ENCODE assay signal across 8 cellular contexts in genomic region chr17:17305282-17305801, GRCh38. TPM values are rescaled to one million over a fixed set of nuclear protein-coding genes. Genes with fewer than 3 reads are reported as not detected.
DNase-seq lines count a peak whose midpoint lies in the region; ATAC-seq, FAIRE-seq and TF ChIP-seq lines count a peak whose summit lies in the region.

No MANE protein-coding gene starts in this region.

- H3K79me1 ChIP-seq in H1 (ENCODE audit: low read depth, low read length), result no peaks in the 10 kb centered on the region

- TF ChIP-seq CTCF in WTC11 (IDR thresholded peaks at IDR 0.05) (no peak), H1 (IDR thresholded peaks at IDR 0.05; ENCODE audit: control extremely low read depth in 1 of 3, insufficient read depth in 1 of 3, low read depth in 1 of 3, low read length in 3 of 3) (no peak), brain microvascular endothelial cell (IDR thresholded peaks at IDR 0.05; ENCODE audit: low read depth, low read length, missing control alignments) (no peak)

- POLR2A ChIA-PET in WTC11 (lab: Charles Lee) (interaction anchor here (0.5 kb wide), 1 partner anchor 25 kb away, joined by 4 read pairs; no protein-coding TSS in a partner anchor), H1 (lab: Charles Lee; ENCODE audit: partially characterized antibody) (interaction anchor here (0.5 to 1.3 kb wide), 2 partner anchors 25 to 110 kb away, joined by 3 to 6 read pairs; partner anchors contain the start of gene COPS3)

- peaks cover 23% of the 10 kb centered on the region for H3K4me1 Mint-ChIP-seq in WTC11
- peaks cover 19 to 37% of the 10 kb centered on the region in 2 donors for H3K4me1 Mint-ChIP-seq in stimulated activated naive B cell treated with anti-CD40 and anti-IgM and Interleukin-4, amounts not matched to agents 10 μg/mL and 1 μg/mL and 100 μg/mL, for 72 hours

- H2AFZ ChIP-seq in H1 (ENCODE audit: low read length), result no peak overlapping the region

- H2BK20ac ChIP-seq in H1 (ENCODE audit: low read length), result no peak overlapping the region

- H2AK5ac ChIP-seq in H1 (ENCODE audit: low read depth, low read length), result no peak overlapping the region

- no peak overlapping the region for H3K27ac Mint-ChIP-seq in WTC11
- H3K27ac Mint-ChIP-seq in stimulated activated naive B cell treated with anti-CD40 and anti-IgM and Interleukin-4, amounts not matched to agents 10 μg/mL and 1 μg/mL and 100 μg/mL, for 72 hours, result peak overlapping the region; percentile 69

- no peak overlapping the region for H2BK12ac ChIP-seq in H1 (ENCODE audit: low read depth, low read length)

- peaks cover 11% of the 10 kb centered on the region for H3K23me2 ChIP-seq in H1 (ENCODE audit: low read depth, low read length)

- peak overlapping the region; percentile 85 for H3K4ac ChIP-seq in H1 (replicated peaks; ENCODE audit: insufficient read length, low read depth, low read length)

- H3K27ac ChIP-seq in KOPT-K1 (ENCODE audit: low read depth, low read length, poor library complexity, severe bottlenecking), result peak overlapping the region; percentile 92
- H3K27ac ChIP-seq in H1 (ENCODE audit: low read depth, low read length), result no peak overlapping the region
- no peak overlapping the region for H3K27ac ChIP-seq in brain microvascular endothelial cell

- no peak overlapping the region for H3K4me3 ChIP-seq in H1 (ENCODE audit: extremely low read depth in 1 of 4, insufficient read depth in 2 of 4, low read depth in 3 of 4, low read length in 4 of 4)
- H3K4me3 ChIP-seq in brain microvascular endothelial cell (ENCODE audit: low read depth, low read length), result no peak overlapping the region

- no peak for FAIRE-seq in H1 (lab: Jason Lieb, UNC)

- ATAC-seq in GM21717 (IDR thresholded peaks at IDR 0.05; ENCODE audit: unreplicated experiment) (peak; percentile 68), WTC11 (no peak)
- peak; percentile 83 to 86 for ATAC-seq in stimulated activated naive B cell treated with anti-CD40 and anti-IgM and Interleukin-4, amounts not matched to agents 10 μg/mL and 1 μg/mL and 100 μg/mL, for 72 hours (replicated peaks)

- no peak overlapping the region for H4K91ac ChIP-seq in H1 (replicated peaks; ENCODE audit: insufficient read length, low read length)

- no peak overlapping the region for H2BK120ac ChIP-seq in H1 (replicated peaks; ENCODE audit: low read depth, low read length)

- DNase-seq in WTC11 (ENCODE audit: low spot score) (no peak), H1 (ENCODE audit: low read depth in 1 of 2, low spot score in 2 of 2) (no peak), NCI-H1417 treated with DMSO at 0.1 percent for 48 hours (lab: John Stamatoyannopoulos, UW) (no peak), brain microvascular endothelial cell (no peak)
- DNase-seq in stimulated activated naive B cell treated with anti-CD40 and anti-IgM and Interleukin-4, amounts not matched to agents 10 μg/mL and 1 μg/mL and 100 μg/mL, for 72 hours, result peak; percentile 51

- H3K9me3 Mint-ChIP-seq in WTC11, result no peaks in the 10 kb centered on the region
- H3K9me3 Mint-ChIP-seq in stimulated activated naive B cell treated with anti-CD40 and anti-IgM and Interleukin-4, amounts not matched to agents 10 μg/mL and 1 μg/mL and 100 μg/mL, for 72 hours, result no peaks in the 10 kb centered on the region

- no peak overlapping the region; a peak in 1 of 4 replicates for H3K4me2 ChIP-seq in H1 (ENCODE audit: insufficient read depth in 1 of 2, low read depth in 2 of 2, low read length in 2 of 2)

- no peak overlapping the region; the same call in 1 of the 2 replicates for H2BK15ac ChIP-seq in H1 (ENCODE audit: low read length)

- H3K79me2 ChIP-seq in H1 (ENCODE audit: control insufficient read depth in 1 of 2, insufficient read depth in 2 of 2, low read length in 2 of 2), result no peaks in the 10 kb centered on the region

- H4K5ac ChIP-seq in H1 (ENCODE audit: insufficient read length, low read depth, low read length), result no peak overlapping the region

- no peak overlapping the region for H3K23ac ChIP-seq in H1 (ENCODE audit: insufficient read length)

- H3K27me3 ChIP-seq in H1 (replicated peaks in 1 of 4; ENCODE audit: control insufficient read depth in 3 of 4, extremely low read depth in 1 of 4, insufficient read depth in 3 of 4, low read length in 3 of 4) (peaks cover 0 to 10% (median 8%) of the 10 kb centered on the region in 4 experiments; a peak in 5 of 7 replicates), brain microvascular endothelial cell (replicated peaks) (no peaks in the 10 kb centered on the region)

- no peak overlapping the region for H2BK5ac ChIP-seq in H1 (ENCODE audit: low read depth, low read length)

- CTCF ChIA-PET in WTC11 (lab: Charles Lee) (no interaction called here), H1 (lab: Charles Lee; ENCODE audit: partially characterized antibody) (interaction anchor here (1.5 kb wide), 1 partner anchor 48 kb away, joined by 4 read pairs; no protein-coding TSS in a partner anchor)

- peaks cover 0 to 6% (median under 1%) of the 10 kb centered on the region in 4 experiments; a peak in 3 of 7 replicates for H3K4me1 ChIP-seq in H1 (replicated peaks in 1 of 4; ENCODE audit: control insufficient read depth in 3 of 4, insufficient read depth in 4 of 4, low read length in 3 of 4)

- H3K9me3 ChIP-seq in KOPT-K1 (ENCODE audit: insufficient read depth, low read length, poor library complexity, severe bottlenecking), result no peaks in the 10 kb centered on the region
- no peaks in the 10 kb centered on the region for H3K9me3 ChIP-seq in H1 (ENCODE audit: insufficient read depth in 2 of 2, low read depth in 1 of 2, low read length in 1 of 2)

- no peak overlapping the region for H3K9ac ChIP-seq in H1 (replicated peaks in 1 of 4; ENCODE audit: extremely low read depth in 1 of 4, low read depth in 3 of 4, low read length in 3 of 4)

- H3K36me3 Mint-ChIP-seq in WTC11, result peaks cover 13% of the 10 kb centered on the region
- no peaks in the 10 kb centered on the region for H3K36me3 Mint-ChIP-seq in stimulated activated naive B cell treated with anti-CD40 and anti-IgM and Interleukin-4, amounts not matched to agents 10 μg/mL and 1 μg/mL and 100 μg/mL, for 72 hours

- no peaks in the 10 kb centered on the region for H4K20me1 ChIP-seq in H1 (replicated peaks in 1 of 2; ENCODE audit: control insufficient read depth in 1 of 2, insufficient read depth in 2 of 2, low read length in 2 of 2)

- TF ChIP-seq RAD21 in H1 (IDR thresholded peaks at IDR 0.05 in 1 of 2, conservative IDR thresholded peaks at IDR 0.05 in 1 of 2; ENCODE audit: low read depth in 2 of 2, low read length in 2 of 2), result no peak

- TF ChIP-seq POLR2A in GM15510 (IDR thresholded peaks at IDR 0.05; ENCODE audit: borderline replicate concordance, extremely low read depth, insufficient read length), result peak; percentile 50
- no peak for TF ChIP-seq POLR2A in H1 (IDR thresholded peaks at IDR 0.05; ENCODE audit: control extremely low read depth in 1 of 2, low read depth in 2 of 2, low read length in 2 of 2)

- no peak overlapping the region for H3K14ac ChIP-seq in H1 (ENCODE audit: insufficient read length)

- H3K18ac ChIP-seq in H1 (ENCODE audit: extremely low read depth, low read length), result no peak overlapping the region

- H3K56ac ChIP-seq in H1 (replicated peaks; ENCODE audit: insufficient read length, low read depth, low read length), result no peak overlapping the region

- H3K4me3 Mint-ChIP-seq in WTC11, result peak overlapping the region; percentile 45; the same call in 1 of the 2 replicates
- H3K4me3 Mint-ChIP-seq in stimulated activated naive B cell treated with anti-CD40 and anti-IgM and Interleukin-4, amounts not matched to agents 10 μg/mL and 1 μg/mL and 100 μg/mL, for 72 hours, result peak overlapping the region; percentile 78

- H4K8ac ChIP-seq in H1 (ENCODE audit: extremely low read depth, insufficient read depth, low read length), result no peak overlapping the region

- in situ Hi-C loops in brain microvascular endothelial cell (cut with HindIII; ENCODE audit: low pct_ligation_motif_present, low sequenced_read_pairs), result no loop called here

- WGBS in H1 (ENCODE audit: extremely low coverage in 1 of 2, insufficient coverage in 1 of 2, insufficient read length in 1 of 2, insufficient replicate concordance in 2 of 2, low coverage in 1 of 2, low lambda C conversion rate in 2 of 2, missing lambda C conversion rate in 1 of 2), 2 experiments, result 77% methylated on average over 8 of the region's 8 CpGs; no CpG with 5 or more reads in 1 of the 2 experiments

- no peak for TF ChIP-seq EP300 in H1 (IDR thresholded peaks at IDR 0.05; ENCODE audit: borderline replicate concordance in 1 of 2, low read depth in 2 of 2, low read length in 2 of 2)

- H3K36me3 ChIP-seq in KOPT-K1 (ENCODE audit: insufficient read depth, low read length) (peaks cover 20% of the 10 kb centered on the region), H1 (ENCODE audit: control insufficient read depth in 2 of 4, insufficient read depth in 4 of 4, low read length in 3 of 4) (no peaks in the 10 kb centered on the region), brain microvascular endothelial cell (replicated peaks) (no peaks in the 10 kb centered on the region)

- H3K27me3 Mint-ChIP-seq in WTC11 (ENCODE audit: low read depth), result peaks cover 13% of the 10 kb centered on the region
- H3K27me3 Mint-ChIP-seq in stimulated activated naive B cell treated with anti-CD40 and anti-IgM and Interleukin-4, amounts not matched to agents 10 μg/mL and 1 μg/mL and 100 μg/mL, for 72 hours, result no peaks in the 10 kb centered on the region

TF ChIP-seq in WTC11, 78 proteins besides CTCF, POLR2A, EP300 and RAD21 (continues in another document):
- no peak for TF ChIP-seq ELF4 (CRISPR knock-in tag; IDR thresholded peaks at IDR 0.05; ENCODE audit: low read depth)

RNA-seq across cellular contexts. Expression of gene NT5M, which starts 2.2 kb away (rescaled TPM):
- total RNA-seq in WTC11 (2021), result 10.8 to 18.8 TPM (median 17.5 TPM) in 3 replicates
- total RNA-seq in H1 (2021; fragmentation: NEBNext Ultra II Directional; extraction: Animal tissue kit (Norgen Biotek cat#: 25700)), result 7.6 and 8.7 TPM in 2 replicates
- 16.2 and 18.2 TPM in 2 replicates for polyA plus RNA-seq in H1 (2011; rRNA removed)
- polyA plus RNA-seq in H1 (2011; cell fraction: cytosol; rRNA removed), result 12.7 TPM
- polyA plus RNA-seq in H1 (2011; cell fraction: nucleus; rRNA removed), result 22.8 TPM
- polyA plus RNA-seq in H1 (2012, experiment 1 of 2), result 5.9 to 11.0 TPM (median 9.7 TPM) in 4 replicates
- 9.6 TPM for polyA plus RNA-seq in H1 (2012, experiment 2 of 2)
- polyA plus RNA-seq in H1 (2013, experiment 1 of 2), result 6.6 TPM
- polyA plus RNA-seq in H1 (2013, experiment 2 of 2), result 5.7 TPM
- polyA minus RNA-seq in H1 (2011; rRNA and poly(A)+ RNA removed), result 2.7 and 3.3 TPM in 2 replicates
- 5.1 TPM for polyA minus RNA-seq in H1 (2011; cell fraction: cytosol; rRNA and poly(A)+ RNA removed)
- polyA minus RNA-seq in H1 (2011; cell fraction: nucleus; rRNA and poly(A)+ RNA removed), result 8.6 TPM

RNA-seq across cellular contexts. Expression of gene COPS3, which starts 24.3 kb away (rescaled TPM):
- 71.6 to 78.3 TPM (median 74.8 TPM) in 3 replicates for total RNA-seq in WTC11 (2021)
- total RNA-seq in H1 (2021; fragmentation: NEBNext Ultra II Directional; extraction: Animal tissue kit (Norgen Biotek cat#: 25700)), result 110 and 112 TPM in 2 replicates
- polyA plus RNA-seq in H1 (2011; rRNA removed), result 59.8 and 82.9 TPM in 2 replicates
- polyA plus RNA-seq in H1 (2011; cell fraction: cytosol; rRNA removed), result 76.9 TPM
- 45.6 TPM for polyA plus RNA-seq in H1 (2011; cell fraction: nucleus; rRNA removed)
- 93.9 to 128 TPM (median 97.4 TPM) in 4 replicates for polyA plus RNA-seq in H1 (2012, experiment 1 of 2)
- polyA plus RNA-seq in H1 (2012, experiment 2 of 2), result 16.8 TPM
- polyA plus RNA-seq in H1 (2013, experiment 1 of 2), result 127 TPM
- 136 TPM for polyA plus RNA-seq in H1 (2013, experiment 2 of 2)
- 97.7 and 150 TPM in 2 replicates for polyA minus RNA-seq in H1 (2011; rRNA and poly(A)+ RNA removed)
- polyA minus RNA-seq in H1 (2011; cell fraction: cytosol; rRNA and poly(A)+ RNA removed), result 47.0 TPM
- 62.8 TPM for polyA minus RNA-seq in H1 (2011; cell fraction: nucleus; rRNA and poly(A)+ RNA removed)
